In the genomic region with DNA sequence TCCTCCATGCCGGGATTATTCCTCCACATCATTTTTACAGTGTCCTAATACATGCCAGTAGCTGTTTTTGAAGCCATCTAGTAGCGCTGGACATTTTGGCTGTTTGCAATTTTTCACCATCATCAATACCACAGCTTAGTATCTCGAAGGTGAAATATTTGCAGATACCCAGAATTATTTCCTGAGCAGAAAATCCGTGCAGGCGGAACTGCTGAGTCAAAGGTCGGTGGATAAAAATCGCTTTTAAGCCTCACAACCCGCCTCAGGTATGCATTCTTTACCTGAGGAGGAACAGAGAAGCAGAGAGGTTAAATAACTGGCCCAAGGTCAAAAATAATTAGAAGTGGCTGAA, we compare ENCODE assay signal across 8 cellular contexts. TPM values are rescaled to one million over a fixed set of nuclear protein-coding genes. Genes with fewer than 3 reads are reported as not detected.
A peak's percentile ranks its signal among the peaks of the same experiment; 100 is the strongest.
DNase-seq lines count a peak whose midpoint lies in the region; ATAC-seq and TF ChIP-seq lines count a peak whose summit lies in the region.

No MANE protein-coding gene starts in this region.

- ATAC-seq in GM18519 (IDR thresholded peaks at IDR 0.05; ENCODE audit: low FRiP score, unreplicated experiment) (no peak), HG03460 (IDR thresholded peaks at IDR 0.05; ENCODE audit: unreplicated experiment) (no peak)

- peaks cover 4% of the 10 kb centered on the region; the same call in 1 of the 2 replicates for H3F3A ChIP-seq in SU-DHL-6 (ENCODE audit: insufficient read depth)

- TF ChIP-seq POLR2A in sigmoid colon (IDR thresholded peaks at IDR 0.05), result no peak

- WGBS in sigmoid colon, 2 donors, result 4 to 5% methylated on average over 8 of the region's 8 CpGs

- H3K4me2 ChIP-seq in SU-DHL-6 (ENCODE audit: low read depth, low read length, poor library complexity, severe bottlenecking) (peak overlapping the region; percentile 94), fibroblast of lung (ENCODE audit: extremely low read depth, insufficient read depth, low read length) (peak overlapping the region; percentile 94)

- DNase-seq in activated CD8-positive, alpha-beta memory T cell treated with anti-CD3 and anti-CD28 coated beads, Interleukin-2, amount 50 U/mL, for 1 hour (ENCODE audit: extremely low read depth), result peak; percentile 13
- DNase-seq in activated CD8-positive, alpha-beta memory T cell treated with anti-CD3 and anti-CD28 coated beads for 24 hours, result no peak
- DNase-seq in fibroblast of lung (ENCODE audit: low read depth in 2 of 2), result no peak
- no peak for DNase-seq in sigmoid colon
- DNase-seq in T-helper 9 cell, result no peak

- peak overlapping the region; percentile 99 for H3K4me3 ChIP-seq in SU-DHL-6 (ENCODE audit: insufficient read depth, low read length, poor library complexity, severe bottlenecking)
- H3K4me3 ChIP-seq in fibroblast of lung (replicated peaks in 1 of 4; ENCODE audit: control extremely low read depth in 1 of 4, insufficient read depth in 1 of 4, low read depth in 3 of 4, low read length in 4 of 4), result peak overlapping the region; percentile 65 to 82 (median 75)
- peak overlapping the region; percentile 78 to 82 (median 79) for H3K4me3 ChIP-seq in sigmoid colon

- H3K79me2 ChIP-seq in SU-DHL-6 (ENCODE audit: insufficient read depth, low read length), result peaks cover 45% of the 10 kb centered on the region
- H3K79me2 ChIP-seq in fibroblast of lung (ENCODE audit: control insufficient read depth, insufficient read depth, low read length), result peaks cover 40% of the 10 kb centered on the region

- H3K4me1 ChIP-seq in fibroblast of lung (ENCODE audit: control insufficient read depth, extremely low read depth, insufficient read depth, low read length) (peaks cover 6% of the 10 kb centered on the region), sigmoid colon (peaks cover 0 to 37% (median 32%) of the 10 kb centered on the region in 4 donors)

- TF ChIP-seq CTCF in SU-DHL-6 (IDR thresholded peaks at IDR 0.05; ENCODE audit: insufficient read depth, low read length, poor library complexity, severe bottlenecking) (no peak), fibroblast of lung (conservative IDR thresholded peaks at IDR 0.05 in 1 of 2, IDR thresholded peaks at IDR 0.05 in 1 of 2; ENCODE audit: low read depth in 1 of 2, low read length in 2 of 2) (no peak), sigmoid colon (IDR thresholded peaks at IDR 0.05) (no peak)

- H3K36me3 ChIP-seq in SU-DHL-6 (ENCODE audit: low read length) (peaks cover 7% of the 10 kb centered on the region; the same call in 1 of the 2 replicates), fibroblast of lung (ENCODE audit: control insufficient read depth, insufficient read depth, low read length) (no peaks in the 10 kb centered on the region), sigmoid colon (peaks cover 0 to 10% (median 3%) of the 10 kb centered on the region in 4 donors)

- no peak for TF ChIP-seq EP300 in sigmoid colon (IDR thresholded peaks at IDR 0.05)

- H3K9me2 ChIP-seq in SU-DHL-6 (replicated peaks; ENCODE audit: insufficient read depth, low read length), result no peaks in the 10 kb centered on the region

- H3K27ac ChIP-seq in SU-DHL-6 (ENCODE audit: low read depth, low read length), result peak overlapping the region; percentile 62
- H3K27ac ChIP-seq in fibroblast of lung (ENCODE audit: insufficient read depth, low read length), result peak overlapping the region; percentile 84
- H3K27ac ChIP-seq in sigmoid colon, result peak overlapping the region; percentile 94 to 98 (median 96)

- intact Hi-C loops in sigmoid colon (cut with DNase I), result loop anchor here (1.0 to 2.0 kb wide), 2 partner anchors 28 to 60 kb away; no protein-coding TSS in a partner anchor

- H3K27me3 ChIP-seq in SU-DHL-6 (ENCODE audit: low read length) (no peaks in the 10 kb centered on the region), fibroblast of lung (ENCODE audit: control insufficient read depth, insufficient read depth, low read length) (no peaks in the 10 kb centered on the region), sigmoid colon (no peaks in the 10 kb centered on the region)

- H3K9ac ChIP-seq in SU-DHL-6 (ENCODE audit: low read length) (peak overlapping the region; percentile 72), fibroblast of lung (ENCODE audit: insufficient read depth, low read length) (peak overlapping the region; percentile 79)

- peak overlapping the region; percentile 99 for H2AFZ ChIP-seq in SU-DHL-6 (ENCODE audit: low read depth, low read length, severe bottlenecking)
- peak overlapping the region; percentile 58 for H2AFZ ChIP-seq in fibroblast of lung (ENCODE audit: low read length)

- H4K20me1 ChIP-seq in SU-DHL-6 (ENCODE audit: low read depth, low read length), result no peaks in the 10 kb centered on the region
- H4K20me1 ChIP-seq in fibroblast of lung (ENCODE audit: control insufficient read depth, extremely low read depth, insufficient read depth, low read length), result no peaks in the 10 kb centered on the region

- no peaks in the 10 kb centered on the region for H3K9me3 ChIP-seq in SU-DHL-6 (ENCODE audit: insufficient read depth, low read length)
- no peaks in the 10 kb centered on the region for H3K9me3 ChIP-seq in fibroblast of lung (ENCODE audit: control insufficient read depth, insufficient read depth, low read depth, low read length)
- H3K9me3 ChIP-seq in sigmoid colon, result no peaks in the 10 kb centered on the region

RNA-seq across cellular contexts. Expression of a gene that starts 0.6 kb away (rescaled TPM):
- total RNA-seq in fibroblast of lung (37.0 and 49.4 TPM in 2 replicates), sigmoid colon (100 to 1,000 TPM in 1 of 4 donors, 10 to 100 TPM in 3; 42.8 to 129 (median 64.9) TPM)
- polyA plus RNA-seq in fibroblast of lung (51.5 and 52.2 TPM in 2 replicates), sigmoid colon (10 to 100 TPM in 1 of 3 donors, 1 to 10 TPM in 2; 4.6 to 18.9 (median 5.4) TPM)
- polyA plus RNA-seq in fibroblast of lung (2012), result 26.1 and 34.4 TPM in 2 replicates
- 63.7 and 65.6 TPM in 2 replicates for polyA minus RNA-seq in fibroblast of lung (ENCODE audit: low replicate concordance)
